Comparison of ENCODE assay signal across 24 cellular contexts in the genomic region with DNA sequence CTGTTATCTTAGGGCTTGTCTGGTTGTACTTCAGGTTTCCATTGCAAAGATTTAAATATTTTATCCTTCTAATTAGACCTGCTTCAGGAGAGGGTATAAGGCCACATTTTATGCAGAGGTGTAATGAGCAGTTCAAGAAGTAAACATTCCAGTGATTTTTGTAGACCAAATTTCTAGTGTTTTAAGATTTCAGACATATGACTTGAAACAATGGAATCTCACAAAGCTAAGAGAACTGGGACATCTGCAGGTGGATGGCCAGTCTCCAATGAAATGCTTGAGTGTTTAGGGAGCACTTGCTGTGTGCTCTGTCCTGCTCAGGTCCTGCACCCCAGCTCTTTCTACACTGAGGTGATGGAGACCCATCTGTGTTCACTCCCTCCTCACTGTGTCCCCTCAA. TPM values are rescaled to one million over a fixed set of nuclear protein-coding genes. Genes with fewer than 3 reads are reported as not detected.
"Had no signal": no experiment of that assay in that cellular context is flagged by ENCODE, and none has a peak within 500 bp of the region (broad histone marks: within the 10 kb centered on the region; RNA-seq: fewer than 3 reads in every experiment).

No MANE protein-coding gene starts in this region.

- H3K9ac ChIP-seq: KMS-11 had no signal

- DNase-seq: MV-4-11, NCI-H1048, NCI-H1105 treated with DMSO at 0.1 percent for 48 hours, NCI-H1417 treated with DMSO at 0.1 percent for 48 hours, NCI-H146, NCI-H1694 treated with DMSO at 0.1 percent for 48 hours, NCI-H1930, NCI-H2081, NCI-H2107, NCI-H2227 treated with DMSO at 0.1 percent for 48 hours, NCI-H446, NCI-H510A, NCI-H524 treated with DMSO at 0.1 percent for 48 hours, NCI-H69, NCI-H774, Right ventricle myocardium superior, RPMI8226, SIG-M5 had no signal

- H3K27ac ChIP-seq: KMS-11, SJSA1, SK-N-MC had no signal

- H3K36me3 ChIP-seq: SJSA1 had no signal

- ATAC-seq: HepG2, K562 had no signal

- H3K27me3 ChIP-seq: SJSA1 had no signal

- H3K4me3 ChIP-seq: K562, SJSA1, SK-N-MC had no signal

- H3K4me2 ChIP-seq: KMS-11 had no signal

- H3K9me3 ChIP-seq: SJSA1 had no signal

- H3K4me1 ChIP-seq: SJSA1 had no signal

RNA-seq across cellular contexts. Expression of a gene that starts 7.9 kb away (rescaled TPM):
- total RNA-seq: K562, MCF 10A had no signal
- polyA plus RNA-seq: K562 had no signal
